ENCODE assay signal across 16 cellular contexts in genomic region chr10:95287281-95287680, GRCh38. TPM values are rescaled to one million over a fixed set of nuclear protein-coding genes. Genes with fewer than 3 reads are reported as not detected.
A peak's percentile ranks its signal among the peaks of the same experiment; 100 is the strongest.
DNase-seq lines count a peak whose midpoint lies in the region; TF ChIP-seq lines count a peak whose summit lies in the region.
"Had no signal": no experiment of that assay in that cellular context is flagged by ENCODE, and none has a peak within 500 bp of the region (broad histone marks: within the 10 kb centered on the region; RNA-seq: fewer than 3 reads in every experiment).

No MANE protein-coding gene starts in this region.

- H3K23ac ChIP-seq in trophoblast cell (ENCODE audit: low read length), result no peak overlapping the region

- H3K27me3 ChIP-seq in Peyer's patch, result no peaks in the 10 kb centered on the region
- H3K27me3 ChIP-seq in trophoblast cell (ENCODE audit: insufficient read depth, low read length), result no peaks in the 10 kb centered on the region
- H3K27me3 ChIP-seq: body of pancreas, pancreas, SJCRH30, testis had no signal

- H2AFZ ChIP-seq in trophoblast cell (ENCODE audit: insufficient read depth, low read length, poor library complexity), result no peak overlapping the region

- H3K9me3 ChIP-seq in Peyer's patch (no peaks in the 10 kb centered on the region), trophoblast cell (ENCODE audit: insufficient read depth, low read depth, low read length) (peaks cover 3% of the 10 kb centered on the region)
- H3K9me3 ChIP-seq: body of pancreas, pancreas, SJCRH30, testis had no signal

- peak; percentile 27 for DNase-seq in AG20443 (ENCODE audit: low spot score)
- no peak for DNase-seq in Peyer's patch
- DNase-seq in fibroblast of villous mesenchyme (ENCODE audit: low read depth), result peak; percentile 44
- DNase-seq in trophoblast cell, result no peak
- no peak for DNase-seq in activated T-cell treated with anti-CD3 and anti-CD28 coated beads, Interleukin-2, amount 50 U/mL, for 48 hours
- no peak for DNase-seq in SW 1271 (lab: John Stamatoyannopoulos, UW)
- no peak for DNase-seq in NCI-H69 (lab: John Stamatoyannopoulos, UW)
- no peak for DNase-seq in NK-92 (lab: John Stamatoyannopoulos, UW; ENCODE audit: unreplicated experiment)
- DNase-seq: activated CD4-positive, alpha-beta T cell treated with anti-CD3 and anti-CD28 coated beads for 1 hour; body of pancreas; kidney; NCI-H446 treated with DMSO at 0.1 percent for 48 hours; pancreas; SJCRH30; testis had no signal

- no peak for TF ChIP-seq POLR2A in Peyer's patch (IDR thresholded peaks at IDR 0.05)

- H2BK120ac ChIP-seq in trophoblast cell (ENCODE audit: insufficient read depth, low read length, poor library complexity), result no peak overlapping the region

- H3K36me3 ChIP-seq in Peyer's patch (no peaks in the 10 kb centered on the region), trophoblast cell (ENCODE audit: control insufficient read depth in 1 of 2, insufficient read depth in 2 of 2, low read length in 2 of 2) (no peaks in the 10 kb centered on the region)
- H3K36me3 ChIP-seq: pancreas, SJCRH30 had no signal

- no peak overlapping the region for H2BK12ac ChIP-seq in trophoblast cell (ENCODE audit: low read length)

- no peak overlapping the region for H3K4me2 ChIP-seq in trophoblast cell (ENCODE audit: low read length)

- TF ChIP-seq CTCF in Peyer's patch (IDR thresholded peaks at IDR 0.05) (no peak), fibroblast of villous mesenchyme (IDR thresholded peaks at IDR 0.05; ENCODE audit: insufficient read depth, low read depth, low read length) (no peak)

- peak overlapping the region; percentile 13 to 98 (median 48) for H3K27ac ChIP-seq in Peyer's patch
- no peak overlapping the region for H3K27ac ChIP-seq in trophoblast cell (ENCODE audit: low read depth, low read length)
- H3K27ac ChIP-seq: body of pancreas, HL-60, pancreas, SJCRH30, testis had no signal

- H3K9ac ChIP-seq in trophoblast cell (ENCODE audit: low read length), result no peak overlapping the region

- WGBS in trophoblast cell (ENCODE audit: extremely low coverage, insufficient coverage, insufficient read length), result no CpG with 5 or more reads among the region's 3 CpGs

- peaks cover 0 to 53% (median 11%) of the 10 kb centered on the region in 4 donors for H3K4me1 ChIP-seq in Peyer's patch
- peaks cover 13 to 27% of the 10 kb centered on the region in 2 experiments for H3K4me1 ChIP-seq in trophoblast cell (ENCODE audit: control insufficient read depth in 1 of 2, insufficient read depth in 2 of 2, low read length in 2 of 2)
- H3K4me1 ChIP-seq: SJCRH30, testis had no signal

- no peak overlapping the region for H3K14ac ChIP-seq in trophoblast cell (ENCODE audit: low read length)

- H3K79me1 ChIP-seq in trophoblast cell (ENCODE audit: low read length), result peaks cover 20% of the 10 kb centered on the region

- no peak overlapping the region for H4K12ac ChIP-seq in trophoblast cell (ENCODE audit: low read depth, low read length)

- H3K18ac ChIP-seq in trophoblast cell (ENCODE audit: low read length), result no peak overlapping the region

- H3K79me2 ChIP-seq in trophoblast cell (ENCODE audit: control insufficient read depth, insufficient read depth, low read length, poor library complexity), result peaks cover 26% of the 10 kb centered on the region

- H4K91ac ChIP-seq in trophoblast cell (ENCODE audit: low read depth, low read length), result no peak overlapping the region

- peak overlapping the region; percentile 34 for H3K4ac ChIP-seq in trophoblast cell (ENCODE audit: low read depth, low read length)

- H2AK5ac ChIP-seq in trophoblast cell (ENCODE audit: low read length), result no peak overlapping the region

- H3K4me3 ChIP-seq in Peyer's patch, result peak overlapping the region in 2 of 4 donors; percentile 27 to 83
- peak overlapping the region; percentile 97 for H3K4me3 ChIP-seq in fibroblast of villous mesenchyme (ENCODE audit: low read depth, low read length)
- H3K4me3 ChIP-seq in trophoblast cell (ENCODE audit: low read depth, low read length), result no peak overlapping the region
- H3K4me3 ChIP-seq: body of pancreas, pancreas, SJCRH30, testis had no signal

- no peak overlapping the region for H4K8ac ChIP-seq in trophoblast cell (ENCODE audit: low read depth, low read length)

- no peak overlapping the region for H2BK5ac ChIP-seq in trophoblast cell (ENCODE audit: low read depth, low read length, poor library complexity)

RNA-seq across cellular contexts. Expression of gene PDLIM1, which starts 3.5 kb away (rescaled TPM):
- total RNA-seq in Peyer's patch, result 100 to 1,000 TPM; 180 to 351 (median 240) TPM
- 65.7 and 75.6 TPM in 2 replicates for total RNA-seq in fibroblast of villous mesenchyme
- polyA plus RNA-seq in trophoblast cell (2013), result 338 and 355 TPM in 2 replicates

Comparison
In these comparisons a context has a peak if more than half of its experiments do, and no peak if none do; other contexts are left out.
1. DNase-seq: peak in AG20443 (single experiment) and fibroblast of villous mesenchyme (single experiment); none in Peyer's patch (0 of 3), trophoblast cell (0 of 2), activated T-cell treated with anti-CD3 and anti-CD28 coated beads, Interleukin-2, amount 50 U/mL, for 48 hours (0 of 2), SW 1271 (0 of 2), NCI-H69 (single experiment) and NK-92 (single experiment).